29 cellular contexts compared by ENCODE assay signal in the genomic region with DNA sequence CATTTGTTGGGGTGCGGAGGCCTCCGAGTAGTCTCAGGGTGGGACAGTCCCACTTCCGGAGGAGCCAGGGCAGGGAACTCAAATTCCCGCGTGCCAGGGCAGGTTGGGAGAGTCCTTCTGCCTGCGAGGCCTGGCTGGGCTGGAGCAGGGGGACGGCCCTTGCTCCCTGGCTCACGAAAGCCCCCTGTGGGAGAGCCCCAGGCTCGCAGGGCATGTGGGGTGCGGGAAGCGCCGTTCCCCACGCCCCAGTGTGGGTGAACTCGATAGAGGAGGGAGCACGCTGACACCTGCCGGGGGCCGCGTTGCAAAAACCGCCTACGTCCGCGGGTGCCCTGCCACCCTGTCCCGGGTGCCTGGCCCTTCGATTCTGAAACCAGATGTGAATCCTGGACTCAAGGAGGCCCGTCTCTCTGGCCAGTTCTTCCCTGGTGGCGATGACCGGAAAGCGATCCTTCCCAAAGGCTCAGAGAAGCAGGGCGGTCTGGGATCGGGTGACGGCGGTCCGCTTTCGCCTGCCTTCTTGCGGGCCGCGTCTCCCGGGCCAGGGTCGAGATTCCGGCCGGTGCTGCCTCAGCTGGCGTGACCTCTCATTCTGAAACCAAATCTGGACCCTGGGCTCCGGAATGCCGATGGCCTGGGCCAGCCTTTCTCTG.
DNase-seq lines count a peak whose midpoint lies in the region; ATAC-seq, FAIRE-seq and TF ChIP-seq lines count a peak whose summit lies in the region.
"Had no signal": no experiment of that assay in that cellular context is flagged by ENCODE, and none has a peak within 500 bp of the region (broad histone marks: within the 10 kb centered on the region; RNA-seq: fewer than 3 reads in every experiment).

No MANE protein-coding gene starts in this region.

- H3K36me3 Mint-ChIP-seq in activated CD4-positive, alpha-beta T cell treated with anti-CD3 and anti-CD28 coated beads, Interleukin-2, amount 10 ng/mL, durations not matched to agents 7 days and 5 days (ENCODE audit: low read depth): peaks cover 6% of the 10 kb centered on the region
- H3K36me3 Mint-ChIP-seq in CD14-positive monocyte: no peaks in the 10 kb centered on the region

- H3K27ac Mint-ChIP-seq in activated CD4-positive, alpha-beta T cell treated with anti-CD3 and anti-CD28 coated beads, Interleukin-2, amount 10 ng/mL, durations not matched to agents 7 days and 5 days: no peak overlapping the region
- no peak overlapping the region for H3K27ac Mint-ChIP-seq in CD14-positive monocyte
- H3K27ac Mint-ChIP-seq: activated CD4-positive, alpha-beta T cell treated with anti-CD3 and anti-CD28 coated beads for 36 hours had no signal

- peaks cover 36% of the 10 kb centered on the region for H3K9me3 Mint-ChIP-seq in activated CD4-positive, alpha-beta T cell treated with anti-CD3 and anti-CD28 coated beads, Interleukin-2, amount 10 ng/mL, durations not matched to agents 7 days and 5 days
- peaks cover 32 to 56% (median 50%) of the 10 kb centered on the region in 7 donors for H3K9me3 Mint-ChIP-seq in CD14-positive monocyte

- no peaks in the 10 kb centered on the region for H4K20me1 ChIP-seq in K562 (replicated peaks; ENCODE audit: control insufficient read depth, insufficient read depth, low read length)
- H4K20me1 ChIP-seq in HepG2 (ENCODE audit: insufficient read depth, low read length): no peaks in the 10 kb centered on the region

- CTCF ChIA-PET in activated CD4-positive, alpha-beta T cell treated with anti-CD3 and anti-CD28 coated beads, Interleukin-2, amount 10 ng/mL, durations not matched to agents 7 days and 5 days (lab: Charles Lee): no interaction called here
- CTCF ChIA-PET in K562 (lab: Yijun Ruan, JAX; ENCODE audit: low intra/inter-chr PET ratio): no interaction called here
- CTCF ChIA-PET in HepG2 (lab: Yijun Ruan, JAX; ENCODE audit: low intra/inter-chr PET ratio, low total read pairs): no interaction called here

- in situ Hi-C loops in K562 (cut with MboI) (no loop called here), HepG2 (cut with HindIII; ENCODE audit: extremely low pct_ligation_motif_present, low pct_unique_long_range_greater_than_20kb) (no loop called here)

- intact Hi-C loops in K562 (cut with micrococcal nuclease) (no loop called here), HepG2 (cut with micrococcal nuclease; ENCODE audit: unreplicated experiment) (no loop called here), CD14-positive monocyte (cut with micrococcal nuclease) (no loop called here)

- peaks cover 9% of the 10 kb centered on the region for H3K27me3 Mint-ChIP-seq in activated CD4-positive, alpha-beta T cell treated with anti-CD3 and anti-CD28 coated beads, Interleukin-2, amount 10 ng/mL, durations not matched to agents 7 days and 5 days
- peaks cover 0 to 59% (median 1%) of the 10 kb centered on the region in 3 donors for H3K27me3 Mint-ChIP-seq in CD14-positive monocyte (ENCODE audit: low read depth in 3 of 3)

- H3K4me3 ChIP-seq in K562 (no peak overlapping the region), HepG2 (replicated peaks in 1 of 3; ENCODE audit: insufficient read depth in 1 of 3, low read depth in 2 of 3, low read length in 3 of 3) (no peak overlapping the region)
- H3K4me3 ChIP-seq: A549 had no signal

- TF ChIP-seq RAD21 in K562 (CRISPR knock-in tag; conservative IDR thresholded peaks at IDR 0.05 in 1 of 2, IDR thresholded peaks at IDR 0.05 in 1 of 2) (no peak), HepG2 (CRISPR knock-in tag; IDR thresholded peaks at IDR 0.05) (no peak)

- H3K27ac ChIP-seq in K562 (ENCODE audit: extremely low read depth, low read depth, low read length) (no peak overlapping the region), HepG2 (ENCODE audit: extremely low read length, insufficient read depth, low read length) (no peak overlapping the region)
- H3K27ac ChIP-seq: A549 had no signal

- H3K79me2 ChIP-seq in K562 (ENCODE audit: control insufficient read depth, insufficient read depth, low read length) (no peaks in the 10 kb centered on the region), HepG2 (ENCODE audit: insufficient read depth, low read length) (no peaks in the 10 kb centered on the region)

- H3K4me2 ChIP-seq in K562 (ENCODE audit: insufficient read depth, low read length) (no peak overlapping the region), HepG2 (ENCODE audit: low read depth, low read length) (no peak overlapping the region)
- H3K4me2 ChIP-seq: A549 had no signal

- no peak for DNase-seq in activated CD4-positive, alpha-beta T cell treated with anti-CD3 and anti-CD28 coated beads, Interleukin-2, amount 10 ng/mL, durations not matched to agents 7 days and 5 days
- no peak for DNase-seq in activated CD4-positive, alpha-beta T cell treated with anti-CD3 and anti-CD28 coated beads for 4 hours
- peak; percentile 9 for DNase-seq in AG20443 (ENCODE audit: low spot score)
- peak in 1 of 4 experiments; percentile 7 for DNase-seq in K562 (ENCODE audit: extremely low read depth in 1 of 4, low spot score in 3 of 4)
- no peak for DNase-seq in HepG2 (ENCODE audit: low spot score)
- DNase-seq in CD14-positive monocyte (ENCODE audit: low spot score): no peak
- no peak for DNase-seq in DMS79 (lab: John Stamatoyannopoulos, UW)
- DNase-seq: activated CD4-positive, alpha-beta T cell treated with anti-CD3 and anti-CD28 coated beads for 36 hours; activated CD8-positive, alpha-beta memory T cell treated with anti-CD3 and anti-CD28 coated beads, Interleukin-2, amount 50 U/mL, for 48 hours; BE2C; COR-L47; DND-41; GOT3; islet precursor cell; mesendoderm; naive B cell; NCI-H1092 treated with DMSO at 0.1 percent for 48 hours; NCI-H2029; NCI-H226; NCI-H82; PC-3; stimulated activated CD4-positive, alpha-beta T cell treated with anti-CD3 and anti-CD28 coated beads, Interleukin-4, amount 100 ng/mL, for 1 hour; stomach; T-helper 1 cell had no signal

- H3K9me1 ChIP-seq in K562 (ENCODE audit: control insufficient read depth, insufficient read depth, low read length): no peaks in the 10 kb centered on the region

- H2AFZ ChIP-seq in K562 (ENCODE audit: low read depth, low read length) (no peak overlapping the region), HepG2 (ENCODE audit: low read length) (no peak overlapping the region)

- ATAC-seq in K562: peak; percentile 38; the same call in 1 of the 3 replicates
- ATAC-seq in HepG2: peak; percentile 36; the same call in 1 of the 3 replicates
- ATAC-seq in HG03175 (IDR thresholded peaks at IDR 0.05; ENCODE audit: unreplicated experiment): no peak
- ATAC-seq: activated CD4-positive, alpha-beta T cell treated with anti-CD3 and anti-CD28 coated beads for 36 hours; PC-3 had no signal

- H3K4me1 ChIP-seq in K562 (replicated peaks in 1 of 2; ENCODE audit: control insufficient read depth in 2 of 2, insufficient read depth in 2 of 2, low read length in 2 of 2): no peaks in the 10 kb centered on the region
- no peaks in the 10 kb centered on the region for H3K4me1 ChIP-seq in HepG2 (ENCODE audit: insufficient read depth, low read length)
- H3K4me1 ChIP-seq: A549, BE2C had no signal

- TF ChIP-seq EP300 in K562 (IDR thresholded peaks at IDR 0.05; ENCODE audit: low read length): no peak
- no peak for TF ChIP-seq EP300 in HepG2 (IDR thresholded peaks at IDR 0.05; ENCODE audit: low read depth in 2 of 2, low read length in 2 of 2)
- TF ChIP-seq EP300 in HepG2 (CRISPR knock-in tag; IDR thresholded peaks at IDR 0.05; ENCODE audit: borderline replicate concordance): no peak

- no peak for TF ChIP-seq CTCF in K562 (IDR thresholded peaks at IDR 0.05 in 2 of 3, conservative IDR thresholded peaks at IDR 0.05 in 1 of 3; ENCODE audit: insufficient read depth in 2 of 3, low read depth in 1 of 3, low read length in 3 of 3)
- TF ChIP-seq CTCF in HepG2 (CRISPR knock-in tag; IDR thresholded peaks at IDR 0.05): no peak
- no peak for TF ChIP-seq CTCF in CD14-positive monocyte (IDR thresholded peaks at IDR 0.05)

- TF ChIP-seq POLR2A in K562 (conservative IDR thresholded peaks at IDR 0.05) (no peak), HepG2 (IDR thresholded peaks at IDR 0.05; ENCODE audit: insufficient read depth in 1 of 2, low read depth in 2 of 2, low read length in 2 of 2) (no peak)

- POLR2A ChIA-PET in activated CD4-positive, alpha-beta T cell treated with anti-CD3 and anti-CD28 coated beads, Interleukin-2, amount 10 ng/mL, durations not matched to agents 7 days and 5 days (lab: Charles Lee): no interaction called here
- POLR2A ChIA-PET in K562 (lab: Yijun Ruan, JAX): no interaction called here
- POLR2A ChIA-PET in HepG2 (lab: Yijun Ruan, JAX): no interaction called here

- peak overlapping the region; percentile 26 for H3K4me3 Mint-ChIP-seq in activated CD4-positive, alpha-beta T cell treated with anti-CD3 and anti-CD28 coated beads, Interleukin-2, amount 10 ng/mL, durations not matched to agents 7 days and 5 days
- no peak overlapping the region for H3K4me3 Mint-ChIP-seq in CD14-positive monocyte
- H3K4me3 Mint-ChIP-seq: activated CD4-positive, alpha-beta T cell treated with anti-CD3 and anti-CD28 coated beads for 36 hours had no signal

- FAIRE-seq in K562 (lab: Jason Lieb, UNC) (no peak), HepG2 (lab: Jason Lieb, UNC) (no peak)
- FAIRE-seq: A549, astrocyte, frontal cortex, TTC549 had no signal

- H3K27me3 ChIP-seq in K562 (ENCODE audit: control insufficient read depth in 2 of 2, insufficient read depth in 2 of 2, low read length in 2 of 2) (no peaks in the 10 kb centered on the region; a peak in 1 of 5 replicates), HepG2 (ENCODE audit: control insufficient read depth in 1 of 2, insufficient read depth in 2 of 2, low read length in 2 of 2) (no peaks in the 10 kb centered on the region)
- H3K27me3 ChIP-seq: BE2C had no signal

- WGBS in K562 (ENCODE audit: insufficient coverage, low coverage, missing lambda C conversion rate): 4% methylated on average over 37 of the region's 44 CpGs
- 51% methylated on average over 39 of the region's 44 CpGs for WGBS in HepG2 (ENCODE audit: low lambda C conversion rate)

- BruUV-seq in K562 (replicated peaks; lab: Mats Ljungman, UMichigan) (no TSS peak), HepG2 (replicated peaks; lab: Mats Ljungman, UMichigan) (no TSS peak)

- H3K9me3 ChIP-seq in K562 (replicated peaks; ENCODE audit: control insufficient read depth, insufficient read depth, low read depth, low read length): no peaks in the 10 kb centered on the region
- peaks cover 32% of the 10 kb centered on the region for H3K9me3 ChIP-seq in HepG2 (ENCODE audit: low read length)
- H3K9me3 ChIP-seq: A549, BE2C had no signal

- no peak overlapping the region for H3K9ac ChIP-seq in K562 (ENCODE audit: insufficient read depth in 1 of 2, low read depth in 2 of 2, low read length in 2 of 2)
- no peak overlapping the region for H3K9ac ChIP-seq in HepG2 (ENCODE audit: insufficient read depth, low read depth, low read length)

- H3K4me1 Mint-ChIP-seq in activated CD4-positive, alpha-beta T cell treated with anti-CD3 and anti-CD28 coated beads, Interleukin-2, amount 10 ng/mL, durations not matched to agents 7 days and 5 days: no peaks in the 10 kb centered on the region
- H3K4me1 Mint-ChIP-seq in CD14-positive monocyte: no peaks in the 10 kb centered on the region

- H3K36me3 ChIP-seq in K562 (ENCODE audit: control insufficient read depth, insufficient read depth, low read length) (no peaks in the 10 kb centered on the region), HepG2 (replicated peaks in 1 of 2; ENCODE audit: control insufficient read depth in 1 of 2, insufficient read depth in 2 of 2, low read length in 2 of 2) (no peaks in the 10 kb centered on the region)
- H3K36me3 ChIP-seq: BE2C, stomach had no signal

TF ChIP-seq in HepG2, 621 proteins besides CTCF, POLR2A, EP300 and RAD21 (continues in another document):
- no peak for TF ChIP-seq GTF2F1 (IDR thresholded peaks at IDR 0.05; ENCODE audit: low read length)
